Comparison of ENCODE assay signal across 1 cellular context in the genomic region with DNA sequence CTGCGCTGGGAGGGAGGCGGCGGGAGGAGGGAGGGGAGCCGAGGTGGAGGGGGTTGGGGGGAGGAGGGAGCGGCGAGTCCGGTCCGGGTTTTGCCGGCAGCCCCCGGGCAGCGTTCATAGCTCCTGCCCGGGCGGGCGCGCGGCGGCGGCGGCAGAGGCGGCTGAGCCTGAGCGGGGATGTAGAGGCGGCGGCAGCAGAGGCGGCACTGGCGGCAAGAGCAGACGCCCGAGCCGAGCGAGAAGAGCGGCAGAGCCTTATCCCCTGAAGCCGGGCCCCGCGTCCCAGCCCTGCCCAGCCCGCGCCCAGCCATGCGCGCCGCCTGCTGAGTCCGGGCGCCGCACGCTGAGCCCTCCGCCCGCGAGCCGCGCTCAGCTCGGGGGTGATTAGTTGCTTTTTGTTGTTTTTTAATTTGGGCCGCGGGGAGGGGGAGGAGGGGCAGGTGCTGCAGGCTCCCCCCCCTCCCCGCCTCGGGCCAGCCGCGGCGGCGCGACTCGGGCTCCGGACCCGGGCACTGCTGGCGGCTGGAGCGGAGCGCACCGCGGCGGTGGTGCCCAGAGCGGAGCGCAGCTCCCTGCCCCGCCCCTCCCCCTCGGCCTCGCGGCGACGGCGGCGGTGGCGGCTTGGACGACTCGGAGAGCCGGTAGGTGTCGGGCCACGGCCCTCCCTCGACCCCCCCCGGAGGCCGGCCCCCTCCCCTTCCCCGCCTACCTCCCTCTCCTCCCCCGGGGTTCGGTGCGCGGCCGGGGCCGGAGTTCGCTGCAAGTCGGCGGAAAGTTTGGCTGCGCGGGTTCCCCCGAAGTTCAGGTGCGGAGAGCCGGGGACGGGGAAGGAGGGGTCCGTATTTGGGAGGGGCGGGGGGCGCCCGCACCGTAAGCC.
TF ChIP-seq lines count a peak whose summit lies in the region.

Gene CXXC5, plus strand, starts transcription at position 145 of the 877 bp plus-strand sequence. CDS start 32,175 bp downstream, outside the sequence.

TF ChIP-seq in HepG2, 621 proteins besides CTCF, POLR2A, EP300 and RAD21 (continued from another document and continues in another):
- TF ChIP-seq, protein P1, sequence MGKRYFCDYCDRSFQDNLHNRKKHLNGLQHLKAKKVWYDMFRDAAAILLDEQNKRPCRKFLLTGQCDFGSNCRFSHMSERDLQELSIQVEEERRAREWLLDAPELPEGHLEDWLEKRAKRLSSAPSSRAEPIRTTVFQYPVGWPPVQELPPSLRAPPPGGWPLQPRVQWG (CRISPR knock-in tag; IDR thresholded peaks at IDR 0.05; ENCODE audit: borderline replicate concordance, low read depth), result no peak
- TF ChIP-seq, protein P2, sequence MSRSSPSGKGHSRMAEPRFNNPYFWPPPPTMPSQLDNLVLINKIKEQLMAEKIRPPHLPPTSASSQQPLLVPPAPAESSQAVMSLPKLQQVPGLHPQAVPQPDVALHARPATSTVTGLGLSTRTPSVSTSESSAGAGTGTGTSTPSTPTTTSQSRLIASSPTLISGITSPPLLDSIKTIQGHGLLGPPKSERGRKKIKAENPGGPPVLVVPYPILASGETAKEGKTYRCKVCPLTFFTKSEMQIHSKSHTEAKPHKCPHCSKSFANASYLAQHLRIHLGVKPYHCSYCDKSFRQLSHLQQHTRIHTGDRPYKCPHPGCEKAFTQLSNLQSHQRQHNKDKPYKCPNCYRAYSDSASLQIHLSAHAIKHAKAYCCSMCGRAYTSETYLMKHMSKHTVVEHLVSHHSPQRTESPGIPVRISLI (CRISPR knock-in tag; IDR thresholded peaks at IDR 0.05; ENCODE audit: borderline replicate concordance), result 0 out of 2 replicates have a peak, but pooled peaks have one; percentile 1
- TF ChIP-seq, protein P3, sequence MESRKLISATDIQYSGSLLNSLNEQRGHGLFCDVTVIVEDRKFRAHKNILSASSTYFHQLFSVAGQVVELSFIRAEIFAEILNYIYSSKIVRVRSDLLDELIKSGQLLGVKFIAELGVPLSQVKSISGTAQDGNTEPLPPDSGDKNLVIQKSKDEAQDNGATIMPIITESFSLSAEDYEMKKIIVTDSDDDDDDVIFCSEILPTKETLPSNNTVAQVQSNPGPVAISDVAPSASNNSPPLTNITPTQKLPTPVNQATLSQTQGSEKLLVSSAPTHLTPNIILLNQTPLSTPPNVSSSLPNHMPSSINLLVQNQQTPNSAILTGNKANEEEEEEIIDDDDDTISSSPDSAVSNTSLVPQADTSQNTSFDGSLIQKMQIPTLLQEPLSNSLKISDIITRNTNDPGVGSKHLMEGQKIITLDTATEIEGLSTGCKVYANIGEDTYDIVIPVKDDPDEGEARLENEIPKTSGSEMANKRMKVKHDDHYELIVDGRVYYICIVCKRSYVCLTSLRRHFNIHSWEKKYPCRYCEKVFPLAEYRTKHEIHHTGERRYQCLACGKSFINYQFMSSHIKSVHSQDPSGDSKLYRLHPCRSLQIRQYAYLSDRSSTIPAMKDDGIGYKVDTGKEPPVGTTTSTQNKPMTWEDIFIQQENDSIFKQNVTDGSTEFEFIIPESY (CRISPR knock-in tag; IDR thresholded peaks at IDR 0.05), result no peak
- TF ChIP-seq ZNF563 (CRISPR knock-in tag; IDR thresholded peaks at IDR 0.05) (peak; percentile 75; the same call in 1 of the 2 replicates), AHR (CRISPR knock-in tag; IDR thresholded peaks at IDR 0.05) (0 out of 2 replicates have a peak, but pooled peaks have one; percentile 19), ZNF670 (CRISPR knock-in tag; IDR thresholded peaks at IDR 0.05; ENCODE audit: borderline replicate concordance) (no peak), RBM39 (IDR thresholded peaks at IDR 0.05; ENCODE audit: low read depth, low read length, poor library complexity, severe bottlenecking) (no peak), ZFP36L1 (CRISPR knock-in tag; IDR thresholded peaks at IDR 0.05) (no peak), ZNF274 (CRISPR knock-in tag; IDR thresholded peaks at IDR 0.05) (no peak), AGO1 (IDR thresholded peaks at IDR 0.05; ENCODE audit: low read depth, low read length, poor library complexity, severe bottlenecking) (no peak), ARNTL (CRISPR knock-in tag; IDR thresholded peaks at IDR 0.05) (peak; percentile 65; the same call in 1 of the 2 replicates), ZNF121 (CRISPR knock-in tag; IDR thresholded peaks at IDR 0.05) (no peak), GZF1 (CRISPR knock-in tag; IDR thresholded peaks at IDR 0.05) (no peak), ZNF879 (CRISPR knock-in tag; IDR thresholded peaks at IDR 0.05) (no peak), PPARG (CRISPR knock-in tag; conservative IDR thresholded peaks at IDR 0.05) (no peak), ZNF264 (CRISPR knock-in tag; IDR thresholded peaks at IDR 0.05) (no peak), GLI4 (CRISPR knock-in tag; IDR thresholded peaks at IDR 0.05; ENCODE audit: borderline replicate concordance) (no peak), ZBED4 (CRISPR knock-in tag; IDR thresholded peaks at IDR 0.05; ENCODE audit: borderline replicate concordance) (no peak), ZNF615 (CRISPR knock-in tag; IDR thresholded peaks at IDR 0.05; ENCODE audit: borderline replicate concordance) (no peak), NFKB2 (CRISPR knock-in tag; IDR thresholded peaks at IDR 0.05; ENCODE audit: borderline replicate concordance) (peak; percentile 48; the same call in 1 of the 2 replicates), NPAS2 (CRISPR knock-in tag; IDR thresholded peaks at IDR 0.05; ENCODE audit: borderline replicate concordance) (no peak), SAP130 (CRISPR knock-in tag; IDR thresholded peaks at IDR 0.05; ENCODE audit: low read depth) (peak; percentile 70), ZBTB3 (CRISPR knock-in tag; IDR thresholded peaks at IDR 0.05; ENCODE audit: borderline replicate concordance, low read depth) (no peak), ZNF652 (CRISPR knock-in tag; IDR thresholded peaks at IDR 0.05; ENCODE audit: borderline replicate concordance, low read depth) (no peak), SYNCRIP (IDR thresholded peaks at IDR 0.05; ENCODE audit: insufficient read depth, low read depth, low read length) (no peak), ZNF275 (CRISPR knock-in tag; IDR thresholded peaks at IDR 0.05; ENCODE audit: borderline replicate concordance) (no peak), BRF2 (CRISPR knock-in tag; IDR thresholded peaks at IDR 0.05) (no peak), HOXA3 (CRISPR knock-in tag; IDR thresholded peaks at IDR 0.05) (peak; percentile 63), HNRNPL (IDR thresholded peaks at IDR 0.05; ENCODE audit: low read depth, low read length) (0 out of 2 replicates have a peak, but pooled peaks have one; percentile 9)
- TF ChIP-seq, protein P4, sequence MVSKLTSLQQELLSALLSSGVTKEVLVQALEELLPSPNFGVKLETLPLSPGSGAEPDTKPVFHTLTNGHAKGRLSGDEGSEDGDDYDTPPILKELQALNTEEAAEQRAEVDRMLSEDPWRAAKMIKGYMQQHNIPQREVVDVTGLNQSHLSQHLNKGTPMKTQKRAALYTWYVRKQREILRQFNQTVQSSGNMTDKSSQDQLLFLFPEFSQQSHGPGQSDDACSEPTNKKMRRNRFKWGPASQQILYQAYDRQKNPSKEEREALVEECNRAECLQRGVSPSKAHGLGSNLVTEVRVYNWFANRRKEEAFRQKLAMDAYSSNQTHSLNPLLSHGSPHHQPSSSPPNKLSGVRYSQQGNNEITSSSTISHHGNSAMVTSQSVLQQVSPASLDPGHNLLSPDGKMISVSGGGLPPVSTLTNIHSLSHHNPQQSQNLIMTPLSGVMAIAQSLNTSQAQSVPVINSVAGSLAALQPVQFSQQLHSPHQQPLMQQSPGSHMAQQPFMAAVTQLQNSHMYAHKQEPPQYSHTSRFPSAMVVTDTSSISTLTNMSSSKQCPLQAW (CRISPR knock-in tag; IDR thresholded peaks at IDR 0.05), result no peak
- TF ChIP-seq, protein P5, sequence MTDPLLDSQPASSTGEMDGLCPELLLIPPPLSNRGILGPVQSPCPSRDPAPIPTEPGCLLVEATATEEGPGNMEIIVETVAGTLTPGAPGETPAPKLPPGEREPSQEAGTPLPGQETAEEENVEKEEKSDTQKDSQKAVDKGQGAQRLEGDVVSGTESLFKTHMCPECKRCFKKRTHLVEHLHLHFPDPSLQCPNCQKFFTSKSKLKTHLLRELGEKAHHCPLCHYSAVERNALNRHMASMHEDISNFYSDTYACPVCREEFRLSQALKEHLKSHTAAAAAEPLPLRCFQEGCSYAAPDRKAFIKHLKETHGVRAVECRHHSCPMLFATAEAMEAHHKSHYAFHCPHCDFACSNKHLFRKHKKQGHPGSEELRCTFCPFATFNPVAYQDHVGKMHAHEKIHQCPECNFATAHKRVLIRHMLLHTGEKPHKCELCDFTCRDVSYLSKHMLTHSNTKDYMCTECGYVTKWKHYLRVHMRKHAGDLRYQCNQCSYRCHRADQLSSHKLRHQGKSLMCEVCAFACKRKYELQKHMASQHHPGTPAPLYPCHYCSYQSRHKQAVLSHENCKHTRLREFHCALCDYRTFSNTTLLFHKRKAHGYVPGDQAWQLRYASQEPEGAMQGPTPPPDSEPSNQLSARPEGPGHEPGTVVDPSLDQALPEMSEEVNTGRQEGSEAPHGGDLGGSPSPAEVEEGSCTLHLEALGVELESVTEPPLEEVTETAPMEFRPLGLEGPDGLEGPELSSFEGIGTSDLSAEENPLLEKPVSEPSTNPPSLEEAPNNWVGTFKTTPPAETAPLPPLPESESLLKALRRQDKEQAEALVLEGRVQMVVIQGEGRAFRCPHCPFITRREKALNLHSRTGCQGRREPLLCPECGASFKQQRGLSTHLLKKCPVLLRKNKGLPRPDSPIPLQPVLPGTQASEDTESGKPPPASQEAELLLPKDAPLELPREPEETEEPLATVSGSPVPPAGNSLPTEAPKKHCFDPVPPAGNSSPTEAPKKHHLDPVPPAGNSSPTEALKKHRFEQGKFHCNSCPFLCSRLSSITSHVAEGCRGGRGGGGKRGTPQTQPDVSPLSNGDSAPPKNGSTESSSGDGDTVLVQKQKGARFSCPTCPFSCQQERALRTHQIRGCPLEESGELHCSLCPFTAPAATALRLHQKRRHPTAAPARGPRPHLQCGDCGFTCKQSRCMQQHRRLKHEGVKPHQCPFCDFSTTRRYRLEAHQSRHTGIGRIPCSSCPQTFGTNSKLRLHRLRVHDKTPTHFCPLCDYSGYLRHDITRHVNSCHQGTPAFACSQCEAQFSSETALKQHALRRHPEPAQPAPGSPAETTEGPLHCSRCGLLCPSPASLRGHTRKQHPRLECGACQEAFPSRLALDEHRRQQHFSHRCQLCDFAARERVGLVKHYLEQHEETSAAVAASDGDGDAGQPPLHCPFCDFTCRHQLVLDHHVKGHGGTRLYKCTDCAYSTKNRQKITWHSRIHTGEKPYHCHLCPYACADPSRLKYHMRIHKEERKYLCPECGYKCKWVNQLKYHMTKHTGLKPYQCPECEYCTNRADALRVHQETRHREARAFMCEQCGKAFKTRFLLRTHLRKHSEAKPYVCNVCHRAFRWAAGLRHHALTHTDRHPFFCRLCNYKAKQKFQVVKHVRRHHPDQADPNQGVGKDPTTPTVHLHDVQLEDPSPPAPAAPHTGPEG (CRISPR knock-in tag; IDR thresholded peaks at IDR 0.05), result peak; percentile 81; the same call in 1 of the 2 replicates
- TF ChIP-seq, protein P6, sequence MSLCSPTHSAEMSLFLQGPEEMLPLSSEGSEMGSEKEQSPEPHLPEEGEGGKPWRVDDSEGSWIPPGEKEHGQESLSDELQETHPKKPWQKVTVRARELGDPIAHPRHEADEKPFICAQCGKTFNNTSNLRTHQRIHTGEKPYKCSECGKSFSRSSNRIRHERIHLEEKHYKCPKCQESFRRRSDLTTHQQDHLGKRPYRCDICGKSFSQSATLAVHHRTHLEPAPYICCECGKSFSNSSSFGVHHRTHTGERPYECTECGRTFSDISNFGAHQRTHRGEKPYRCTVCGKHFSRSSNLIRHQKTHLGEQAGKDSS (CRISPR knock-in tag; IDR thresholded peaks at IDR 0.05; ENCODE audit: borderline replicate concordance, low read depth), result 0 out of 2 replicates have a peak, but pooled peaks have one; percentile 54
